In the genomic region with DNA sequence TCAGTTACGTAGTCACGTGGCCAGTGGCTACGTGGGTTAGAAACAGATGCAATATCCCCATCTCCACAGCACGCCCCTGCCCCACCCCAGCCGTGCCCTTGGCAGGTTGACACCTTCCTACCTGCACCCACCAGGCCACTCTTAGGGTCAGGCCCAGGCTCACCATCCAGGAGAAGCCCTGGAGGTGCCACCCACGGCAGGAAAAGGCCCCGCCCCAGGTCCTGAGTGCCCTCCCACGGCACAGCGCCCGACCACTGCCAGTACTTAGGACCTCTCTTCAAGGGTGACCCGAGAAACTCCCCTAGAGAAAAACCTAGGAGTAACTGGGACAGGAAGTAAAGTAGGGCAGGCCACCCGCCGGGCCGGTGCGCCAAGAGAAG, we compare ENCODE assay signal across 2 cellular contexts.
A peak's percentile ranks its signal among the peaks of the same experiment; 100 is the strongest.
TF ChIP-seq lines count a peak whose summit lies in the region.

No MANE protein-coding gene starts in this region.

TF ChIP-seq in A549, 52 proteins besides CTCF, POLR2A, EP300 and RAD21:
- no peak for TF ChIP-seq HDAC2 (IDR thresholded peaks at IDR 0.05)
- TF ChIP-seq, protein P1, sequence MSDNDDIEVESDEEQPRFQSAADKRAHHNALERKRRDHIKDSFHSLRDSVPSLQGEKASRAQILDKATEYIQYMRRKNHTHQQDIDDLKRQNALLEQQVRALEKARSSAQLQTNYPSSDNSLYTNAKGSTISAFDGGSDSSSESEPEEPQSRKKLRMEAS (IDR thresholded peaks at IDR 0.05) = 0 out of 2 replicates have a peak, but pooled peaks have one; percentile 3
TF ChIP-seq in A549: peak in this region for 1.

TF ChIP-seq in HCT116, 20 proteins besides CTCF, POLR2A, EP300 and RAD21:
- TF ChIP-seq EZH2phosphoT487 (IDR thresholded peaks at IDR 0.05; ENCODE audit: borderline replicate concordance) (no peak), FOSL1 (IDR thresholded peaks at IDR 0.05; ENCODE audit: low read depth) (no peak), TCF7L2 (IDR thresholded peaks at IDR 0.05; ENCODE audit: borderline replicate concordance, extremely low read depth, insufficient read depth, insufficient read length) (no peak), POLR2AphosphoS5 (IDR thresholded peaks at IDR 0.05; ENCODE audit: low read depth, low read length) (no peak), SIN3A (IDR thresholded peaks at IDR 0.05; ENCODE audit: low read depth) (no peak), CEBPB (IDR thresholded peaks at IDR 0.05; ENCODE audit: low read depth) (no peak), ZFX (IDR thresholded peaks at IDR 0.05) (no peak)
- TF ChIP-seq, protein P1 (IDR thresholded peaks at IDR 0.05) = no peak
